25 cellular contexts compared by ENCODE assay signal in genomic region chr21:44477712-44478111, GRCh38. TPM values are rescaled to one million over a fixed set of nuclear protein-coding genes. Genes with fewer than 3 reads are reported as not detected.
DNase-seq lines count a peak whose midpoint lies in the region; ATAC-seq lines count a peak whose summit lies in the region.
"Had no signal": no experiment of that assay in that cellular context is flagged by ENCODE, and none has a peak within 500 bp of the region (broad histone marks: within the 10 kb centered on the region; RNA-seq: fewer than 3 reads in every experiment).

No MANE protein-coding gene starts in this region.

- H3K4me3 Mint-ChIP-seq in activated T-helper 17 cell treated with anti-CD3 and anti-CD28 coated beads, Interleukin-2, amount 50 U/mL, for 72 hours: no peak overlapping the region
- H3K4me3 Mint-ChIP-seq: CD14-positive monocyte, H9, HFFc6 had no signal

- H3K27ac ChIP-seq in muscle layer of colon (ENCODE audit: low read depth, low read length) (no peak overlapping the region), urinary bladder (ENCODE audit: low read depth) (peak overlapping the region; percentile 56)
- H3K27ac ChIP-seq: PC-9, RWPE1, SK-N-MC had no signal

- H3K4me1 Mint-ChIP-seq in activated T-helper 17 cell treated with anti-CD3 and anti-CD28 coated beads, Interleukin-2, amount 50 U/mL, for 72 hours: peaks cover 6% of the 10 kb centered on the region
- H3K4me1 Mint-ChIP-seq: CD14-positive monocyte had no signal

- peak overlapping the region; percentile 37 for H3K27ac Mint-ChIP-seq in activated T-helper 17 cell treated with anti-CD3 and anti-CD28 coated beads, Interleukin-2, amount 50 U/mL, for 72 hours
- H3K27ac Mint-ChIP-seq: CD14-positive monocyte, H9, HFFc6 had no signal

- no peaks in the 10 kb centered on the region for H3K9me3 ChIP-seq in muscle layer of colon (ENCODE audit: low read length)
- H3K9me3 ChIP-seq: MG63 had no signal

- ATAC-seq in activated T-helper 17 cell treated with anti-CD3 and anti-CD28 coated beads, Interleukin-2, amount 50 U/mL, for 72 hours (replicated peaks): no peak
- no peak for ATAC-seq in HG02852 (IDR thresholded peaks at IDR 0.05; ENCODE audit: unreplicated experiment)
- ATAC-seq: K562 had no signal

- H3K4me1 ChIP-seq in muscle layer of colon (ENCODE audit: insufficient read depth, low read length): peaks cover 18% of the 10 kb centered on the region
- no peaks in the 10 kb centered on the region for H3K4me1 ChIP-seq in urinary bladder (ENCODE audit: insufficient read depth)

- H3K27me3 Mint-ChIP-seq in activated T-helper 17 cell treated with anti-CD3 and anti-CD28 coated beads, Interleukin-2, amount 50 U/mL, for 72 hours: no peaks in the 10 kb centered on the region

- peak overlapping the region; percentile 32 for H3K9ac ChIP-seq in muscle layer of colon (ENCODE audit: low read length)

- 65% methylated on average over 7 of the region's 7 CpGs for WGBS in urinary bladder

- peak; percentile 84 for DNase-seq in NCI-H2107 treated with DMSO at 0.1 percent for 48 hours (lab: John Stamatoyannopoulos, UW; ENCODE audit: unreplicated experiment)
- no peak for DNase-seq in NCI-H2107 (lab: John Stamatoyannopoulos, UW)
- no peak for DNase-seq in ureter (ENCODE audit: low spot score)
- no peak for DNase-seq in activated naive CD4-positive, alpha-beta T cell treated with anti-CD3 and anti-CD28 coated beads, Interleukin-2, amount 50 U/mL, for 16 hours
- DNase-seq: AML-193, DMS79 treated with DMSO at 0.1 percent for 48 hours, H9, HFFc6, MG63, NCI-H1048, NCI-H1930, NCI-H2171 treated with DMSO at 0.1 percent for 48 hours, NCI-H524 treated with DMSO at 0.1 percent for 48 hours, PC-9, SHP77 treated with DMSO at 0.1 percent for 48 hours, SW 1271 had no signal

- no peaks in the 10 kb centered on the region for H3K9me3 Mint-ChIP-seq in activated T-helper 17 cell treated with anti-CD3 and anti-CD28 coated beads, Interleukin-2, amount 50 U/mL, for 72 hours
- H3K9me3 Mint-ChIP-seq: CD14-positive monocyte, HFFc6 had no signal

- H3K4me3 ChIP-seq in muscle layer of colon (ENCODE audit: low read depth in 1 of 2, low read length in 2 of 2): no peak overlapping the region
- H3K4me3 ChIP-seq in urinary bladder (ENCODE audit: low read depth, low read length): no peak overlapping the region
- H3K4me3 ChIP-seq: K562, MG63, PC-9, SK-N-MC had no signal

- no peaks in the 10 kb centered on the region for H3K27me3 ChIP-seq in muscle layer of colon (ENCODE audit: control insufficient read depth in 1 of 2, insufficient read depth in 2 of 2, low read length in 2 of 2)

- no peaks in the 10 kb centered on the region for H3K36me3 Mint-ChIP-seq in activated T-helper 17 cell treated with anti-CD3 and anti-CD28 coated beads, Interleukin-2, amount 50 U/mL, for 72 hours (ENCODE audit: low read depth)
- H3K36me3 Mint-ChIP-seq: CD14-positive monocyte had no signal

- H3K36me3 ChIP-seq in muscle layer of colon (ENCODE audit: insufficient read depth, low read length) (no peaks in the 10 kb centered on the region), urinary bladder (ENCODE audit: insufficient read depth) (no peaks in the 10 kb centered on the region)
- H3K36me3 ChIP-seq: MG63 had no signal

RNA-seq across cellular contexts. Expression of gene LRRC3, which starts 22.4 kb away (rescaled TPM):
- 1 to 10 TPM; 3.5 TPM for total RNA-seq in activated T-helper 17 cell treated with anti-CD3 and anti-CD28 coated beads, Interleukin-2, amount 50 U/mL, for 72 hours
- total RNA-seq in urinary bladder (1.5 TPM), ureter (3.8 TPM)
- 4.1 TPM for polyA plus RNA-seq in urinary bladder
- total RNA-seq: HFFc6, LHCN-M2 had no signal
